Comparison of ENCODE assay signal across 8 cellular contexts in the genomic region with DNA sequence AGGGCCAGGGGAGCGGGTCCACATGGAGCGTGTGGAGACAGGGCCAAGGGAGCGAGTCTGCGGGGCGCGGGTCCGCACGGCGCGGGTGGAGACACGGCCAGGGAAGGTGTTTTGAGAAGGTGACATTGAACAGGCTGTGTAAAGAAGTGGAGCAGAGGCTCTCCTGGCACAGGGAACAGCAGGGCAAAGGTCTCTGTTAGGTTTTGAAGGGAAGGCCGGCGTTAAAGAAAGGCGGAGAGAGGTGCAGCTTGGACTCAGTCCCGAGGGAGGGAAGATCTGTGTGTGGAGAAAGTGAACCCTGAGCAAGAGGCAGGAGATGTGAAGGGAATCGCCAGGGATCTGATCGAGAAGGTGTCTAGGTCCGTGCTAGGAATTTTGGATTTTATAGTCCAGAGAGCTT. TPM values are rescaled to one million over a fixed set of nuclear protein-coding genes. Genes with fewer than 3 reads are reported as not detected.
A peak's percentile ranks its signal among the peaks of the same experiment; 100 is the strongest.
DNase-seq lines count a peak whose midpoint lies in the region; ATAC-seq and TF ChIP-seq lines count a peak whose summit lies in the region.
"Had no signal": no experiment of that assay in that cellular context is flagged by ENCODE, and none has a peak within 500 bp of the region (broad histone marks: within the 10 kb centered on the region; RNA-seq: fewer than 3 reads in every experiment).

No MANE protein-coding gene starts in this region.

- no peaks in the 10 kb centered on the region for H3K9me3 ChIP-seq in DND-41 (ENCODE audit: insufficient read depth, low read length, severe bottlenecking)
- H3K9me3 ChIP-seq in neural cell (ENCODE audit: low read length), result no peaks in the 10 kb centered on the region
- H3K9me3 ChIP-seq in upper lobe of right lung, result no peaks in the 10 kb centered on the region

- peaks cover 26% of the 10 kb centered on the region for H4K20me1 ChIP-seq in DND-41 (ENCODE audit: insufficient read depth, low read length)
- no peaks in the 10 kb centered on the region for H4K20me1 ChIP-seq in neural cell (ENCODE audit: insufficient read depth)

- peak overlapping the region; percentile 60 for H3K4me2 ChIP-seq in DND-41 (ENCODE audit: insufficient read depth, low read length)
- no peak overlapping the region for H3K4me2 ChIP-seq in neural cell (ENCODE audit: low read length)

- DNase-seq in DND-41 (no peak), LoVo (ENCODE audit: low spot score) (peak; percentile 50), NCI-H2029 (lab: John Stamatoyannopoulos, UW) (no peak), upper lobe of right lung (no peak)
- DNase-seq: Kasumi-1 had no signal

- peak overlapping the region; percentile 38 for H3K9ac ChIP-seq in DND-41 (ENCODE audit: low read depth, low read length)
- H3K9ac ChIP-seq in neural cell (ENCODE audit: low read length), result no peak overlapping the region

- H3K4me3 ChIP-seq in DND-41 (ENCODE audit: low read depth in 1 of 2, low read length in 2 of 2) (peak overlapping the region in 1 of 2 experiments; percentile 43; a peak in 2 of 4 replicates), neural cell (ENCODE audit: low read length) (peak overlapping the region; percentile 60), upper lobe of right lung (no peak overlapping the region)

- H3K27ac ChIP-seq in DND-41 (ENCODE audit: low read length), result peak overlapping the region; percentile 36; the same call in 1 of the 2 replicates
- H3K27ac ChIP-seq in neural cell (ENCODE audit: low read length), result no peak overlapping the region
- no peak overlapping the region for H3K27ac ChIP-seq in upper lobe of right lung

- H3K27me3 ChIP-seq in DND-41 (ENCODE audit: insufficient read depth, low read length, poor library complexity), result no peaks in the 10 kb centered on the region
- H3K27me3 ChIP-seq in neural cell (ENCODE audit: insufficient read depth, low read depth, low read length), result peaks cover 3% of the 10 kb centered on the region
- no peaks in the 10 kb centered on the region for H3K27me3 ChIP-seq in upper lobe of right lung

- intact Hi-C loops in dendritic cell treated with granulocyte-macrophage colony-stimulating factor and Interleukin-4, amounts not matched to agents 40 ng/mL and 50 ng/mL, for 4 days (cut with micrococcal nuclease), result no loop called here
- intact Hi-C loops in upper lobe of right lung (cut with DNase I), result no loop called here

- H3K4me1 ChIP-seq in DND-41 (ENCODE audit: insufficient read depth, low read length), result peaks cover 24% of the 10 kb centered on the region
- peaks cover 8% of the 10 kb centered on the region for H3K4me1 ChIP-seq in upper lobe of right lung

- no peak overlapping the region for H3K27ac Mint-ChIP-seq in dendritic cell treated with granulocyte-macrophage colony-stimulating factor and Interleukin-4, amounts not matched to agents 40 ng/mL and 50 ng/mL, for 4 days

- H3K9me2 ChIP-seq in neural cell (ENCODE audit: insufficient read depth, low read length), result no peaks in the 10 kb centered on the region

- no peak overlapping the region for H2AFZ ChIP-seq in DND-41 (ENCODE audit: low read depth, low read length)
- H2AFZ ChIP-seq in neural cell (ENCODE audit: low read depth, low read length), result no peak overlapping the region

- H3K36me3 ChIP-seq in DND-41 (ENCODE audit: insufficient read depth, low read length) (peaks cover 34% of the 10 kb centered on the region), neural cell (ENCODE audit: insufficient read depth, low read length) (no peaks in the 10 kb centered on the region), upper lobe of right lung (no peaks in the 10 kb centered on the region)

- ATAC-seq in DND-41 (ENCODE audit: insufficient read depth, low read depth) (no peak), GM21825 (IDR thresholded peaks at IDR 0.05; ENCODE audit: unreplicated experiment) (no peak), upper lobe of right lung (no peak)

- no peaks in the 10 kb centered on the region for H3K36me3 Mint-ChIP-seq in dendritic cell treated with granulocyte-macrophage colony-stimulating factor and Interleukin-4, amounts not matched to agents 40 ng/mL and 50 ng/mL, for 4 days (ENCODE audit: low read depth)

- TF ChIP-seq CTCF in DND-41 (IDR thresholded peaks at IDR 0.05; ENCODE audit: borderline replicate concordance, extremely low read depth, low read length, poor library complexity, severe bottlenecking) (no peak), neural cell (IDR thresholded peaks at IDR 0.05; ENCODE audit: poor library complexity, severe bottlenecking) (no peak), upper lobe of right lung (IDR thresholded peaks at IDR 0.05) (no peak)

- H3K4me1 Mint-ChIP-seq in dendritic cell treated with granulocyte-macrophage colony-stimulating factor and Interleukin-4, amounts not matched to agents 40 ng/mL and 50 ng/mL, for 4 days (ENCODE audit: low read depth), result peaks cover 22% of the 10 kb centered on the region

- no peak for TF ChIP-seq RAD21 in neural cell (conservative IDR thresholded peaks at IDR 0.05)

- TF ChIP-seq EP300 in neural cell (conservative IDR thresholded peaks at IDR 0.05; ENCODE audit: poor library complexity, severe bottlenecking), result no peak

- H3K9me3 Mint-ChIP-seq in dendritic cell treated with granulocyte-macrophage colony-stimulating factor and Interleukin-4, amounts not matched to agents 40 ng/mL and 50 ng/mL, for 4 days, result no peaks in the 10 kb centered on the region

- H3K79me2 ChIP-seq in DND-41 (ENCODE audit: insufficient read depth, low read length), result peaks cover 51% of the 10 kb centered on the region
- H3K79me2 ChIP-seq in neural cell (replicated peaks; ENCODE audit: insufficient read depth, low read length), result peaks cover 9% of the 10 kb centered on the region

- no peaks in the 10 kb centered on the region for H3F3A ChIP-seq in neural cell (ENCODE audit: insufficient read depth, low read length, poor library complexity, severe bottlenecking)

- peaks cover 8% of the 10 kb centered on the region for H3K27me3 Mint-ChIP-seq in dendritic cell treated with granulocyte-macrophage colony-stimulating factor and Interleukin-4, amounts not matched to agents 40 ng/mL and 50 ng/mL, for 4 days

- peak overlapping the region; percentile 17 for H3K4me3 Mint-ChIP-seq in dendritic cell treated with granulocyte-macrophage colony-stimulating factor and Interleukin-4, amounts not matched to agents 40 ng/mL and 50 ng/mL, for 4 days

TF ChIP-seq in neural cell, 6 proteins besides CTCF, POLR2A, EP300 and RAD21:
- TF ChIP-seq, protein P1, sequence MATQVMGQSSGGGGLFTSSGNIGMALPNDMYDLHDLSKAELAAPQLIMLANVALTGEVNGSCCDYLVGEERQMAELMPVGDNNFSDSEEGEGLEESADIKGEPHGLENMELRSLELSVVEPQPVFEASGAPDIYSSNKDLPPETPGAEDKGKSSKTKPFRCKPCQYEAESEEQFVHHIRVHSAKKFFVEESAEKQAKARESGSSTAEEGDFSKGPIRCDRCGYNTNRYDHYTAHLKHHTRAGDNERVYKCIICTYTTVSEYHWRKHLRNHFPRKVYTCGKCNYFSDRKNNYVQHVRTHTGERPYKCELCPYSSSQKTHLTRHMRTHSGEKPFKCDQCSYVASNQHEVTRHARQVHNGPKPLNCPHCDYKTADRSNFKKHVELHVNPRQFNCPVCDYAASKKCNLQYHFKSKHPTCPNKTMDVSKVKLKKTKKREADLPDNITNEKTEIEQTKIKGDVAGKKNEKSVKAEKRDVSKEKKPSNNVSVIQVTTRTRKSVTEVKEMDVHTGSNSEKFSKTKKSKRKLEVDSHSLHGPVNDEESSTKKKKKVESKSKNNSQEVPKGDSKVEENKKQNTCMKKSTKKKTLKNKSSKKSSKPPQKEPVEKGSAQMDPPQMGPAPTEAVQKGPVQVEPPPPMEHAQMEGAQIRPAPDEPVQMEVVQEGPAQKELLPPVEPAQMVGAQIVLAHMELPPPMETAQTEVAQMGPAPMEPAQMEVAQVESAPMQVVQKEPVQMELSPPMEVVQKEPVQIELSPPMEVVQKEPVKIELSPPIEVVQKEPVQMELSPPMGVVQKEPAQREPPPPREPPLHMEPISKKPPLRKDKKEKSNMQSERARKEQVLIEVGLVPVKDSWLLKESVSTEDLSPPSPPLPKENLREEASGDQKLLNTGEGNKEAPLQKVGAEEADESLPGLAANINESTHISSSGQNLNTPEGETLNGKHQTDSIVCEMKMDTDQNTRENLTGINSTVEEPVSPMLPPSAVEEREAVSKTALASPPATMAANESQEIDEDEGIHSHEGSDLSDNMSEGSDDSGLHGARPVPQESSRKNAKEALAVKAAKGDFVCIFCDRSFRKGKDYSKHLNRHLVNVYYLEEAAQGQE (IDR thresholded peaks at IDR 0.05; ENCODE audit: borderline replicate concordance), result no peak
- no peak for TF ChIP-seq MXI1 (conservative IDR thresholded peaks at IDR 0.05; ENCODE audit: poor library complexity, severe bottlenecking)
- no peak for TF ChIP-seq POLR2AphosphoS5 (IDR thresholded peaks at IDR 0.05)
- TF ChIP-seq SMC3 (conservative IDR thresholded peaks at IDR 0.05; ENCODE audit: poor library complexity), result no peak
- TF ChIP-seq TAF1 (IDR thresholded peaks at IDR 0.05; ENCODE audit: low read depth), result no peak
- TF ChIP-seq EZH2 (IDR thresholded peaks at IDR 0.05; ENCODE audit: borderline replicate concordance, insufficient read depth, low read length, poor library complexity, severe bottlenecking), result no peak

RNA-seq across cellular contexts. Expression of a gene that starts 1.8 kb away (rescaled TPM):
- polyA plus RNA-seq in neural cell, result 94.4 and 95.8 TPM in 2 replicates
- 34.1 and 34.4 TPM in 2 replicates for polyA minus RNA-seq in neural cell
- total RNA-seq in upper lobe of right lung, result 21.2 TPM

RNA-seq across cellular contexts. Expression of a gene that starts 2.1 kb away (rescaled TPM):
- 8.5 and 25.6 TPM in 2 replicates for polyA plus RNA-seq in neural cell
- 25.2 and 28.0 TPM in 2 replicates for polyA minus RNA-seq in neural cell
- 23.5 TPM for total RNA-seq in upper lobe of right lung

RNA-seq across cellular contexts. Expression of a gene that starts 21.4 kb away (rescaled TPM):
- 32.5 and 46.8 TPM in 2 replicates for polyA plus RNA-seq in neural cell
- polyA minus RNA-seq in neural cell, result 42.4 and 47.7 TPM in 2 replicates
- total RNA-seq in upper lobe of right lung, result 25.4 TPM
